Comparison of ENCODE assay signal across 1 cellular context in the genomic region with DNA sequence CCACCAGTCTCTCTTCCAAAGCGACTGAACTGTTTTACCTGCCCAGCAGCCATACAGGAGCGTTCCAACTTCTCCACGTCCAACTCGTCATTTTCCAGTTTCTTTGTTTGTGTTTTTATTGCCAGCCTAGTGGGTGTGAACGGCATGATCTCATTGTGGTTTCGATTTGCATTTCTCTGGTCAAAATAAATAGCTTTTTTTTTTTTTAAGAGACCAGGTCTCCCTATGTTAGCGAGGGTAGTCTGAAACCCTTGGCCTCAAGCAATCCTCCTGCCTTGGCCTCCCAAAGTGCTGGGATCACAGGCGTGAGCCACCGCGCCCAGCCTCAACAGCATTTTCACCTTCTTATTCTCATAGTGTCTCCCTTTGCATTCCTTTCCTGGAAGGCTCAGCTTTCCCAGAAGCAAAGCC.
TF ChIP-seq lines count a peak whose summit lies in the region.

No MANE protein-coding gene starts in this region.

TF ChIP-seq in SK-N-SH, 30 proteins besides CTCF, POLR2A, EP300 and RAD21 (continued from another document):
- TF ChIP-seq, protein P1, sequence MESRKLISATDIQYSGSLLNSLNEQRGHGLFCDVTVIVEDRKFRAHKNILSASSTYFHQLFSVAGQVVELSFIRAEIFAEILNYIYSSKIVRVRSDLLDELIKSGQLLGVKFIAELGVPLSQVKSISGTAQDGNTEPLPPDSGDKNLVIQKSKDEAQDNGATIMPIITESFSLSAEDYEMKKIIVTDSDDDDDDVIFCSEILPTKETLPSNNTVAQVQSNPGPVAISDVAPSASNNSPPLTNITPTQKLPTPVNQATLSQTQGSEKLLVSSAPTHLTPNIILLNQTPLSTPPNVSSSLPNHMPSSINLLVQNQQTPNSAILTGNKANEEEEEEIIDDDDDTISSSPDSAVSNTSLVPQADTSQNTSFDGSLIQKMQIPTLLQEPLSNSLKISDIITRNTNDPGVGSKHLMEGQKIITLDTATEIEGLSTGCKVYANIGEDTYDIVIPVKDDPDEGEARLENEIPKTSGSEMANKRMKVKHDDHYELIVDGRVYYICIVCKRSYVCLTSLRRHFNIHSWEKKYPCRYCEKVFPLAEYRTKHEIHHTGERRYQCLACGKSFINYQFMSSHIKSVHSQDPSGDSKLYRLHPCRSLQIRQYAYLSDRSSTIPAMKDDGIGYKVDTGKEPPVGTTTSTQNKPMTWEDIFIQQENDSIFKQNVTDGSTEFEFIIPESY (IDR thresholded peaks at IDR 0.05; ENCODE audit: borderline replicate concordance, low read depth) = no peak
